In genomic region chr11:96074551-96075309, GRCh38 we compare ENCODE assay signal across 10 cellular contexts.
A peak's percentile ranks its signal among the peaks of the same experiment; 100 is the strongest.
DNase-seq lines count a peak whose midpoint lies in the region; ATAC-seq and TF ChIP-seq lines count a peak whose summit lies in the region.
"Had no signal": no experiment of that assay in that cellular context is flagged by ENCODE, and none has a peak within 500 bp of the region (broad histone marks: within the 10 kb centered on the region; RNA-seq: fewer than 3 reads in every experiment).

No MANE protein-coding gene starts in this region.

- no peaks in the 10 kb centered on the region for H3K79me2 ChIP-seq in H9 (ENCODE audit: insufficient read depth, low read length)

- no peaks in the 10 kb centered on the region for H4K20me1 ChIP-seq in H9 (ENCODE audit: control insufficient read depth, insufficient read depth, insufficient read length)

- no peaks in the 10 kb centered on the region for H3K9me3 ChIP-seq in CD4-positive, CD25-positive, alpha-beta regulatory T cell (ENCODE audit: control insufficient read depth in 2 of 2, low read length in 2 of 2)
- H3K9me3 ChIP-seq in H9 (ENCODE audit: control insufficient read depth, low read depth, low read length), result no peaks in the 10 kb centered on the region

- H3K23me2 ChIP-seq in H9 (ENCODE audit: insufficient read length, low read depth, low read length, poor library complexity, severe bottlenecking), result no peaks in the 10 kb centered on the region

- H2BK15ac ChIP-seq in H9 (ENCODE audit: low read depth, low read length), result no peak overlapping the region

- no peaks in the 10 kb centered on the region for H3K79me1 ChIP-seq in H9 (ENCODE audit: insufficient read depth, low read depth, low read length, poor library complexity, severe bottlenecking)

- no peak overlapping the region for H2BK5ac ChIP-seq in H9 (ENCODE audit: insufficient read length, low read length)

- H3K27ac ChIP-seq in CD4-positive, CD25-positive, alpha-beta regulatory T cell (ENCODE audit: insufficient read depth, low read length, poor library complexity, severe bottlenecking), result no peak overlapping the region
- no peak overlapping the region for H3K27ac ChIP-seq in H9 (ENCODE audit: insufficient read length, low read depth, low read length)

- H4K8ac ChIP-seq in H9 (replicated peaks; ENCODE audit: insufficient read length, low read depth, low read length), result no peak overlapping the region

- no peak for DNase-seq in CD4-positive, CD25-positive, alpha-beta regulatory T cell
- DNase-seq in immature natural killer cell (peak in 1 of 3 donors; percentile 8), NCI-H526 (lab: John Stamatoyannopoulos, UW) (no peak), H9 (no peak), Right ventricle myocardium superior (no peak)
- DNase-seq in activated effector memory CD4-positive, alpha-beta T cell treated with Interleukin-2 at 50 U/mL for 16 hours, result no peak
- DNase-seq: anterior cingulate cortex, DMS153 had no signal

- no peak overlapping the region for H3K4me3 ChIP-seq in CD4-positive, CD25-positive, alpha-beta regulatory T cell (ENCODE audit: low read depth, low read length)

- no peak overlapping the region for H3K4ac ChIP-seq in H9 (ENCODE audit: low read depth, low read length)

- H3K4me3 Mint-ChIP-seq in CD4-positive, CD25-positive, alpha-beta regulatory T cell, result no peak overlapping the region
- H3K4me3 Mint-ChIP-seq in immature natural killer cell (peak overlapping the region in 3 of 5 donors; percentile 10 to 67 (median 28)), H9 (no peak overlapping the region)

- ATAC-seq in CD4-positive, CD25-positive, alpha-beta regulatory T cell (ENCODE audit: low read depth in 2 of 2), result no peak
- peak; percentile 23 for ATAC-seq in GM18861 (IDR thresholded peaks at IDR 0.05; ENCODE audit: unreplicated experiment)
- ATAC-seq in HG03432 (IDR thresholded peaks at IDR 0.05; ENCODE audit: unreplicated experiment), result peak; percentile 44
- no peak for ATAC-seq in Right ventricle myocardium superior (ENCODE audit: poor library complexity)

- no peak overlapping the region for H2AFZ ChIP-seq in H9 (ENCODE audit: low read length)

- H3T11ph ChIP-seq in H9 (ENCODE audit: low read length), result no peak overlapping the region

- H3K9ac ChIP-seq in H9 (ENCODE audit: extremely low read depth, insufficient read length, low read length), result no peak overlapping the region

- H3K36me3 ChIP-seq in CD4-positive, CD25-positive, alpha-beta regulatory T cell (ENCODE audit: control insufficient read depth, insufficient read depth, low read length), result peaks cover 9% of the 10 kb centered on the region

- H4K91ac ChIP-seq in H9 (ENCODE audit: insufficient read length, low read depth, low read length), result no peak overlapping the region

- intact Hi-C loops in Right ventricle myocardium superior (cut with DNase I), result no loop called here

- H3K4me1 ChIP-seq in CD4-positive, CD25-positive, alpha-beta regulatory T cell (ENCODE audit: control insufficient read depth, insufficient read depth, low read length, poor library complexity, severe bottlenecking), result no peaks in the 10 kb centered on the region
- H3K4me1 ChIP-seq in H9 (ENCODE audit: insufficient read depth, low read length), result 0 out of 2 replicates have a peak, but pooled peaks cover 3% of the 10 kb centered on the region

- H2BK12ac ChIP-seq in H9 (ENCODE audit: insufficient read length, low read depth, low read length), result no peak overlapping the region

- no peak overlapping the region for H3K14ac ChIP-seq in H9 (ENCODE audit: insufficient read depth, low read length)

- no peak overlapping the region for H4K5ac ChIP-seq in H9 (ENCODE audit: insufficient read length, low read depth, low read length)

- WGBS in H9 (ENCODE audit: extremely low coverage, insufficient read length, low lambda C conversion rate), result no CpG with 5 or more reads among the region's 11 CpGs

- no peak overlapping the region for H2BK120ac ChIP-seq in H9 (ENCODE audit: low read depth, low read length, poor library complexity, severe bottlenecking)

- H2AK5ac ChIP-seq in H9 (ENCODE audit: insufficient read length, low read length), result no peak overlapping the region

- no peak overlapping the region for H2BK20ac ChIP-seq in H9 (ENCODE audit: low read depth, low read length, poor library complexity, severe bottlenecking)

- TF ChIP-seq CTCF in H9 (conservative IDR thresholded peaks at IDR 0.05), result no peak

- H3K4me2 ChIP-seq in H9 (ENCODE audit: insufficient read depth, insufficient read length, low read length), result no peak overlapping the region

- H3K27me3 ChIP-seq in CD4-positive, CD25-positive, alpha-beta regulatory T cell (ENCODE audit: control insufficient read depth, insufficient read depth, low read length), result no peaks in the 10 kb centered on the region
- no peaks in the 10 kb centered on the region for H3K27me3 ChIP-seq in H9 (ENCODE audit: insufficient read depth, low read length)

- H3K9me3 Mint-ChIP-seq in CD4-positive, CD25-positive, alpha-beta regulatory T cell, result no peaks in the 10 kb centered on the region
- H3K9me3 Mint-ChIP-seq in immature natural killer cell, result no peaks in the 10 kb centered on the region
- H3K9me3 Mint-ChIP-seq in H9, result no peaks in the 10 kb centered on the region

- no peak overlapping the region for H3K23ac ChIP-seq in H9 (ENCODE audit: insufficient read length, low read depth, low read length)

- no peak overlapping the region for H3K18ac ChIP-seq in H9 (ENCODE audit: insufficient read length, low read depth, low read length)

- H3K27ac Mint-ChIP-seq in CD4-positive, CD25-positive, alpha-beta regulatory T cell, result peak overlapping the region; percentile 78 to 86 (median 84)
- H3K27ac Mint-ChIP-seq in immature natural killer cell, result peak overlapping the region in 5 of 6 donors; percentile 41 to 80 (median 44)
- H3K27ac Mint-ChIP-seq in H9, result no peak overlapping the region

- H3K4me1 Mint-ChIP-seq in CD4-positive, CD25-positive, alpha-beta regulatory T cell, result peaks cover 10 to 50% (median 33%) of the 10 kb centered on the region in 4 donors
- H3K4me1 Mint-ChIP-seq in immature natural killer cell (peaks cover 18 to 26% of the 10 kb centered on the region in 2 donors), H9 (peaks cover 11 to 18% of the 10 kb centered on the region in 2 experiments)

- no peak overlapping the region for H3K56ac ChIP-seq in H9 (ENCODE audit: insufficient read length, low read depth, low read length)

- no peaks in the 10 kb centered on the region for H3K27me3 Mint-ChIP-seq in CD4-positive, CD25-positive, alpha-beta regulatory T cell
- H3K27me3 Mint-ChIP-seq in immature natural killer cell (ENCODE audit: low read depth in 3 of 3), result peaks cover 0 to 1% (median 0%) of the 10 kb centered on the region in 3 donors
- no peaks in the 10 kb centered on the region for H3K27me3 Mint-ChIP-seq in H9 (ENCODE audit: low read depth)

- peaks cover 26% of the 10 kb centered on the region for H3K36me3 Mint-ChIP-seq in CD4-positive, CD25-positive, alpha-beta regulatory T cell
- H3K36me3 Mint-ChIP-seq in immature natural killer cell, result peaks cover 0 to 4% (median 0%) of the 10 kb centered on the region in 3 donors
- H3K36me3 Mint-ChIP-seq in H9 (ENCODE audit: insufficient read depth in 1 of 3, low read depth in 3 of 3), result no peaks in the 10 kb centered on the region; a peak in 2 of 7 replicates

Comparison
In these comparisons a context has a peak if more than half of its experiments do, and no peak if none do; other contexts are left out.
1. ATAC-seq: peak in GM18861 (single experiment) and HG03432 (single experiment); none in CD4-positive, CD25-positive, alpha-beta regulatory T cell (0 of 2) and Right ventricle myocardium superior (single experiment).
2. H3K27ac Mint-ChIP-seq: peak in CD4-positive, CD25-positive, alpha-beta regulatory T cell (3 of 3) and immature natural killer cell (5 of 6); none in H9 (0 of 3).
3. H3K4me3 Mint-ChIP-seq: peak in immature natural killer cell (3 of 5); none in CD4-positive, CD25-positive, alpha-beta regulatory T cell (0 of 4) and H9 (0 of 2).